8 cellular contexts compared by ENCODE assay signal in genomic region chr12:56521590-56522371, GRCh38. TPM values are rescaled to one million over a fixed set of nuclear protein-coding genes. Genes with fewer than 3 reads are reported as not detected.
DNase-seq lines count a peak whose midpoint lies in the region; ATAC-seq and TF ChIP-seq lines count a peak whose summit lies in the region.

Gene RBMS2 (plus strand): TSS chr12:56521820. CDS start chr12:56522024, 204 bp downstream.

- H3K4me2 ChIP-seq in GM23338: peak within 1 kb of the TSS; percentile 88

- H3K4me3 ChIP-seq in BJ (ENCODE audit: low read depth, low read length) (peak within 1 kb of the TSS; percentile 49), GM23338 (peak within 1 kb of the TSS; percentile 68)

- DNase-seq in BJ (ENCODE audit: low read depth): peak; percentile 77
- DNase-seq in GM23338 (ENCODE audit: low spot score): peak; percentile 97
- DNase-seq in NCI-H226: peak; percentile 98
- peak; percentile 81 for DNase-seq in activated CD4-positive, alpha-beta T cell treated with anti-CD3 and anti-CD28 coated beads, Interleukin-2, amount 10 ng/mL, durations not matched to agents 24 days and 14 days
- peak; percentile 85 for DNase-seq in ecto neural progenitor cell (ENCODE audit: low spot score)
- DNase-seq in left kidney (ENCODE audit: low read depth, low spot score): peak; percentile 97
- peak; percentile 10 for DNase-seq in stimulated activated CD4-positive, alpha-beta T cell treated with anti-CD3 and anti-CD28 coated beads, Interleukin-1b, Interleukin-23, amount 100 ng/mL, for 48 hours

- H3K36me3 Mint-ChIP-seq in GM23338 (ENCODE audit: low read depth): no peaks in the 10 kb centered on the region
- H3K36me3 Mint-ChIP-seq in activated CD4-positive, alpha-beta T cell treated with anti-CD3 and anti-CD28 coated beads, Interleukin-2, amount 10 ng/mL, durations not matched to agents 24 days and 14 days (ENCODE audit: low read depth): no peaks in the 10 kb centered on the region

- H3K27ac Mint-ChIP-seq in GM23338: peak within 1 kb of the TSS; percentile 72
- peak within 1 kb of the TSS; percentile 75 for H3K27ac Mint-ChIP-seq in activated CD4-positive, alpha-beta T cell treated with anti-CD3 and anti-CD28 coated beads, Interleukin-2, amount 10 ng/mL, durations not matched to agents 24 days and 14 days

- peak within 1 kb of the TSS; percentile 86 for H3K27ac ChIP-seq in GM23338 (ENCODE audit: low read depth)

- CTCF ChIA-PET in BJ (lab: Yijun Ruan, JAX): interaction anchor here (0.6 to 5.0 kb wide), 12 partner anchors 8 to 670 kb away, joined by 3 to 21 read pairs (median 4); no protein-coding TSS in a partner anchor

- no peaks in the 10 kb centered on the region for H4K20me1 ChIP-seq in GM23338 (replicated peaks; ENCODE audit: insufficient read depth)

- POLR2A ChIA-PET in BJ (lab: Charles Lee): interaction anchor here (0.6 to 0.7 kb wide), 6 partner anchors 11 to 210 kb away, joined by 3 to 6 read pairs (median 4); no protein-coding TSS in a partner anchor

- peak within 1 kb of the TSS; percentile 83 for H3K4me3 Mint-ChIP-seq in GM23338
- H3K4me3 Mint-ChIP-seq in activated CD4-positive, alpha-beta T cell treated with anti-CD3 and anti-CD28 coated beads, Interleukin-2, amount 10 ng/mL, durations not matched to agents 24 days and 14 days: peak within 1 kb of the TSS; percentile 93

- no peaks in the 10 kb centered on the region for H3F3A ChIP-seq in GM23338 (replicated peaks; ENCODE audit: low read depth)

- no peaks in the 10 kb centered on the region for H3K9me3 Mint-ChIP-seq in GM23338
- no peaks in the 10 kb centered on the region for H3K9me3 Mint-ChIP-seq in activated CD4-positive, alpha-beta T cell treated with anti-CD3 and anti-CD28 coated beads, Interleukin-2, amount 10 ng/mL, durations not matched to agents 24 days and 14 days

- peaks cover 17% of the 10 kb centered on the region for H3K4me1 ChIP-seq in GM23338 (ENCODE audit: insufficient read depth)

- intact Hi-C loops in activated CD4-positive, alpha-beta T cell treated with anti-CD3 and anti-CD28 coated beads, Interleukin-2, amount 10 ng/mL, durations not matched to agents 24 days and 14 days (cut with micrococcal nuclease): loop anchor here (2.0 kb wide), 1 partner anchor 107 kb away; no protein-coding TSS in a partner anchor

- H3K79me2 ChIP-seq in GM23338 (replicated peaks; ENCODE audit: insufficient read depth): peaks cover 39% of the 10 kb centered on the region

- H3K9me2 ChIP-seq in GM23338 (ENCODE audit: insufficient read depth): no peaks in the 10 kb centered on the region

- peak; percentile 96 for ATAC-seq in GM23338
- no peak for ATAC-seq in HG02981 (IDR thresholded peaks at IDR 0.05; ENCODE audit: unreplicated experiment)

- H3K36me3 ChIP-seq in BJ (ENCODE audit: control insufficient read depth, insufficient read depth, low read length) (peaks cover 1% of the 10 kb centered on the region; the same call in 1 of the 2 replicates), GM23338 (ENCODE audit: insufficient read depth) (no peaks in the 10 kb centered on the region)

- peaks cover 1% of the 10 kb centered on the region for H3K27me3 Mint-ChIP-seq in GM23338 (ENCODE audit: insufficient read depth, low read depth, poor library complexity)
- no peaks in the 10 kb centered on the region for H3K27me3 Mint-ChIP-seq in activated CD4-positive, alpha-beta T cell treated with anti-CD3 and anti-CD28 coated beads, Interleukin-2, amount 10 ng/mL, durations not matched to agents 24 days and 14 days

- TF ChIP-seq CTCF in BJ (IDR thresholded peaks at IDR 0.05; ENCODE audit: insufficient read depth, low read depth, low read length): no peak
- no peak for TF ChIP-seq CTCF in GM23338 (conservative IDR thresholded peaks at IDR 0.05; ENCODE audit: low read depth in 2 of 2)

- no peak within 1 kb of the TSS for H2AFZ ChIP-seq in GM23338

- peaks cover 28% of the 10 kb centered on the region for H3K4me1 Mint-ChIP-seq in GM23338
- H3K4me1 Mint-ChIP-seq in activated CD4-positive, alpha-beta T cell treated with anti-CD3 and anti-CD28 coated beads, Interleukin-2, amount 10 ng/mL, durations not matched to agents 24 days and 14 days: peaks cover 29% of the 10 kb centered on the region

- H3K27me3 ChIP-seq in BJ (ENCODE audit: control insufficient read depth, insufficient read depth, low read length) (no peaks in the 10 kb centered on the region), GM23338 (ENCODE audit: insufficient read depth) (no peaks in the 10 kb centered on the region)

TF ChIP-seq in GM23338, 12 proteins besides CTCF, POLR2A, EP300 and RAD21:
- TF ChIP-seq CREB1 (CRISPR knock-in tag; IDR thresholded peaks at IDR 0.05; ENCODE audit: low read depth) (peak; percentile 92), ZNF331 (CRISPR knock-in tag; IDR thresholded peaks at IDR 0.05; ENCODE audit: low read depth) (0 out of 2 replicates have a peak, but pooled peaks have one; percentile 7), ZNF114 (CRISPR knock-in tag; IDR thresholded peaks at IDR 0.05) (no peak)
TF ChIP-seq in GM23338: peak in this region for 2.

RNA-seq across cellular contexts. Expression of gene RBMS2, which starts in this region (rescaled TPM):
- polyA plus RNA-seq in BJ (2011; rRNA removed) (67.9 and 68.4 TPM in 2 replicates), GM23338 (2016; fragmentation: Nextera tagmentation; extraction: Ambion mirVana) (4.3 and 9.2 TPM in 2 replicates)
- polyA minus RNA-seq in BJ (2011; rRNA and poly(A)+ RNA removed): 71.8 and 87.2 TPM in 2 replicates
- 13.1 and 16.8 TPM in 2 replicates for total RNA-seq in GM23338 (2014; rRNA removed; shearing (Covaris generic))
- total RNA-seq in activated CD4-positive, alpha-beta T cell treated with anti-CD3 and anti-CD28 coated beads, Interleukin-2, amount 10 ng/mL, durations not matched to agents 24 days and 14 days: 4.1 and 5.8 TPM in 2 replicates

Comparison
In these comparisons a context has a peak if more than half of its experiments do, and no peak if none do; other contexts are left out.
1. DNase-seq: peak in every context shown above with its lines; median percentile 98 in NCI-H226; 97 in GM23338; 97 in left kidney; 85 in ecto neural progenitor cell; 81 in activated CD4-positive, alpha-beta T cell treated with anti-CD3 and anti-CD28 coated beads, Interleukin-2, amount 10 ng/mL, durations not matched to agents 24 days and 14 days; 77 in BJ; 10 in stimulated activated CD4-positive, alpha-beta T cell treated with anti-CD3 and anti-CD28 coated beads, Interleukin-1b, Interleukin-23, amount 100 ng/mL, for 48 hours.